In the genomic region with DNA sequence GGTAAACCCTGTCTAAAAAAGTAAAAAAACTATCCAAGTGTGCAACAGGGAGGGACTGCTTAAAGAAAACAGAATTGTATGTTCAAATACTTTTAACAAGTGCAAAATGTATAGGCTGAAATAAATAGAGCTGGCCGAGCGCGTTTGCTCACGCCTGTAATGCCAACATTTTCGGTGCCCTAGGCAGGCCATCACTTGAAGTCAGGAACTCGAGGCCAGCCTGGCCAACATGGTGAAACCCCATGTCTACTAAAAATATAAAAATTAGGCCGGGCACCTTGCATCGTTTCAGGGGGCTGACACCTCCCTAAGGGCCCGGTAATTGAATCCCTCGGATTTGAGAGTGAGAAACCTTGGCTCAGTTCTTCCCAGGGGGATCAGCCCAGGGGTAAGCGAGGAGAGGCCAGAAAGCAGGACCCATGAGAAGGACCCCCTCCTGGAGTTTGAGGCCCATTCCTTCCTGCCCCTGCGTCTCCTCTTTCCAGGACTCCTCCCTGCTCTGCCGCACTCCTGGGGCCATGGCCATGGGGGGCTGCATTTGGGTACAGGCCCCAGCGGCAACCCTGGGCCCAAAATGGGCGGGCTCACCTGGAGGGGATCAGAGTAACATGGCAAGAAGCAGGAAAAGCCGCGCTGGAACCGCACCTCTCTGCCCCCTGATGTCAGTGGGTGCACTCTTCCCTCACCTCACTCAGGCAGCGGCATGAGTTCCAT, we compare ENCODE assay signal across 1 cellular context.
TF ChIP-seq lines count a peak whose summit lies in the region.

No MANE protein-coding gene starts in this region.

TF ChIP-seq in endothelial cell of umbilical vein, 7 proteins besides CTCF, POLR2A, EP300 and RAD21 (continued from another document):
- TF ChIP-seq MYC (IDR thresholded peaks at IDR 0.05; ENCODE audit: low read depth, low read length): no peak
